17 cellular contexts compared by ENCODE assay signal in the genomic region with DNA sequence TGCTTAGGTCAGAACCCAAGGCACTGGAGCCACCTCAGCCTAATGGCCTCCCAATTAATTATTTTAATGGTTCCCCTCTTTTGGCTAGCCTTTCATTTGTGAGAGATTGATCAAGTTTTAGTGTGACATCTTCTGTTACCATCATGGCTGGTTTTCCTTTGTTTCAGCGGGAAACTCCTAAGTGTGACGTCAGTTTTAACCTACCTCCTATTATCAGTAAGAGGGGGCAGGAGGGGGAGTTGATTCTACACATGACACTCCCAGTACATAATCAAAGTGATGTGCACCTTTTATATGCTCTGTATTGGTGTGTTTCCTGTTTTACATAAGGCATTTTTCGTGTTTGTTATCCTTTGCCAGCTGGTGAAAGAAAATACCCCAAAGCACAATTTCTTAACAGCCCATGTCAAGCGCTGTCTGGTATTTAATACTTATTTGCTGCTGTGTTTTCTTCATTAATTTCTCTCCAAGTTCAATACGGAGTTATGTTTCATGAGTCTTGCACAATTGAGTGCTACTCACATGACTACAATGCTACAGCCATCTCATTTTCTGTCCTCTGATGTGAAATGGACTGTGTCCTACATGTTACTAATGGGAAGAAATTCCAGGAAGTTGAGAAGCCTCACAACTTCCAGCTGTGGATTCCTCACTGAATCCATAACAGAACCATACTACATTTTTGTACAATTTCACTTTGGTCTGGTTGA. TPM values are rescaled to one million over a fixed set of nuclear protein-coding genes. Genes with fewer than 3 reads are reported as not detected.
DNase-seq lines count a peak whose midpoint lies in the region; ATAC-seq and TF ChIP-seq lines count a peak whose summit lies in the region.
"Had no signal": no experiment of that assay in that cellular context is flagged by ENCODE, and none has a peak within 500 bp of the region (broad histone marks: within the 10 kb centered on the region; RNA-seq: fewer than 3 reads in every experiment).

No MANE protein-coding gene starts in this region.

- DNase-seq in heart left ventricle: no peak
- DNase-seq in right cardiac atrium: no peak
- DNase-seq in epithelial cell of esophagus (ENCODE audit: low read depth): peak; percentile 62
- DNase-seq in left lung: no peak
- no peak for DNase-seq in aorta
- no peak for DNase-seq in uterus
- no peak for DNase-seq in NCI-H1105 (lab: John Stamatoyannopoulos, UW)
- DNase-seq: activated CD4-positive, alpha-beta T cell treated with anti-CD3 and anti-CD28 coated beads for 1 hour; activated naive CD8-positive, alpha-beta T cell treated with anti-CD3 and anti-CD28 coated beads, Interleukin-2, amount 50 U/mL, for 24 hours; DMS 273 treated with DMSO at 0.1 percent for 48 hours; MG63; NCI-H2171 treated with DMSO at 0.1 percent for 48 hours; tibial artery had no signal

- WGBS in heart left ventricle, 4 donors: 72 to 77% (median 74%) methylated on average over 5 of the region's 5 CpGs
- 75% methylated on average over 5 of the region's 5 CpGs for WGBS in right cardiac atrium
- WGBS in aorta, 2 donors: 92 to 95% methylated on average over 5 of the region's 5 CpGs

- TF ChIP-seq CTCF in heart left ventricle (IDR thresholded peaks at IDR 0.05) (no peak), epithelial cell of esophagus (IDR thresholded peaks at IDR 0.05; ENCODE audit: insufficient read depth, low read depth, low read length, missing control alignments) (no peak), left lung (IDR thresholded peaks at IDR 0.05) (no peak), uterus (IDR thresholded peaks at IDR 0.05) (no peak)

- intact Hi-C loops in heart left ventricle (cut with DNase I) (loop anchor here in 1 of 10 donors (5.0 kb wide), 1 partner anchor 92 kb away; no protein-coding TSS in a partner anchor), right cardiac atrium (cut with DNase I) (no loop called here), left lung (cut with DNase I) (no loop called here), aorta (cut with DNase I) (no loop called here), uterus (cut with DNase I; ENCODE audit: low total_unique reads) (no loop called here)

- H3K4me1 ChIP-seq in heart left ventricle (peaks cover 0 to 54% (median 19%) of the 10 kb centered on the region in 12 donors), right cardiac atrium (ENCODE audit: control insufficient read depth, insufficient read depth, low read length) (peaks cover 6% of the 10 kb centered on the region), left lung (peaks cover 0 to 3% of the 10 kb centered on the region in 2 donors), aorta (ENCODE audit: control insufficient read depth in 1 of 2, insufficient read depth in 2 of 2, low read length in 2 of 2) (no peaks in the 10 kb centered on the region), uterus (no peaks in the 10 kb centered on the region)
- H3K4me1 ChIP-seq: neural progenitor cell, tibial artery had no signal

- peak overlapping the region in 1 of 12 donors; percentile 6 for H3K4me3 ChIP-seq in heart left ventricle
- no peak overlapping the region for H3K4me3 ChIP-seq in right cardiac atrium (ENCODE audit: low read length)
- no peak overlapping the region for H3K4me3 ChIP-seq in epithelial cell of esophagus (ENCODE audit: low read length)
- H3K4me3 ChIP-seq in left lung: no peak overlapping the region
- H3K4me3 ChIP-seq in aorta (ENCODE audit: low read length in 2 of 2): no peak overlapping the region
- H3K4me3 ChIP-seq in uterus: no peak overlapping the region
- H3K4me3 ChIP-seq: coronary artery, MG63, neural progenitor cell, tibial artery had no signal

- H3K27ac ChIP-seq in heart left ventricle (peak overlapping the region in 7 of 12 donors; percentile 4 to 70 (median 63)), right cardiac atrium (ENCODE audit: low read length) (no peak overlapping the region), left lung (no peak overlapping the region), aorta (ENCODE audit: low read depth in 1 of 2, low read length in 2 of 2) (no peak overlapping the region), uterus (peak overlapping the region in 1 of 2 donors; percentile 41)
- H3K27ac ChIP-seq: coronary artery, neural progenitor cell, tibial artery had no signal

- H3K9me3 ChIP-seq in heart left ventricle (no peaks in the 10 kb centered on the region), right cardiac atrium (ENCODE audit: control insufficient read depth, low read length) (no peaks in the 10 kb centered on the region), left lung (no peaks in the 10 kb centered on the region), aorta (ENCODE audit: control insufficient read depth, low read length) (no peaks in the 10 kb centered on the region), uterus (no peaks in the 10 kb centered on the region)
- H3K9me3 ChIP-seq: MG63, tibial artery had no signal

- peaks cover 0 to 28% (median 3%) of the 10 kb centered on the region in 9 donors for H3K36me3 ChIP-seq in heart left ventricle
- H3K36me3 ChIP-seq in left lung: no peaks in the 10 kb centered on the region
- H3K36me3 ChIP-seq in aorta (ENCODE audit: control insufficient read depth in 1 of 2, insufficient read depth in 2 of 2, low read length in 1 of 2): no peaks in the 10 kb centered on the region
- H3K36me3 ChIP-seq in uterus: no peaks in the 10 kb centered on the region
- H3K36me3 ChIP-seq: MG63, neural progenitor cell, tibial artery had no signal

- ATAC-seq in heart left ventricle (no peak), right cardiac atrium (no peak), left lung (peak; percentile 21), aorta (ENCODE audit: low FRiP score) (peak; percentile 69), HG02970 (IDR thresholded peaks at IDR 0.05; ENCODE audit: low FRiP score, unreplicated experiment) (no peak)
- ATAC-seq: activated naive CD8-positive, alpha-beta T cell treated with anti-CD3 and anti-CD28 coated beads, Interleukin-2, amount 50 U/mL, for 24 hours; left lobe of liver had no signal

- H3K27me3 ChIP-seq in heart left ventricle (no peaks in the 10 kb centered on the region), right cardiac atrium (ENCODE audit: control insufficient read depth, insufficient read depth) (no peaks in the 10 kb centered on the region), left lung (no peaks in the 10 kb centered on the region), aorta (ENCODE audit: control insufficient read depth in 1 of 2, insufficient read depth in 2 of 2, low read length in 1 of 2) (no peaks in the 10 kb centered on the region), uterus (no peaks in the 10 kb centered on the region)
- H3K27me3 ChIP-seq: neural progenitor cell, tibial artery had no signal

- no peak for TF ChIP-seq POLR2A in heart left ventricle (IDR thresholded peaks at IDR 0.05)
- no peak for TF ChIP-seq POLR2A in uterus (IDR thresholded peaks at IDR 0.05)

RNA-seq across cellular contexts. Expression of gene POLR2M, which starts 52.2 kb away (rescaled TPM):
- total RNA-seq in heart left ventricle: 100 to 1,000 TPM in 1 of 9 donors, 10 to 100 TPM in 8; 23.6 to 243 (median 52.8) TPM
- polyA plus RNA-seq in heart left ventricle: 100 to 1,000 TPM in 1 of 2 donors, 10 to 100 TPM in 1; 17.4 to 210 TPM
- total RNA-seq in right cardiac atrium: 10 to 100 TPM; 51.3 to 57.8 (median 56.1) TPM
- polyA plus RNA-seq in right cardiac atrium: 48.2 TPM
- total RNA-seq in left lung: 10 to 100 TPM; 56.2 to 57.3 TPM
- total RNA-seq in aorta: 100 to 1,000 TPM; 102 to 119 TPM
- 100 to 1,000 TPM; 236 to 246 TPM for polyA plus RNA-seq in aorta
- total RNA-seq in uterus: 1,000 to 10,000 TPM in 2 of 4 donors, 100 to 1,000 TPM in 1, 10 to 100 TPM in 1; 95.2 to 1,545 (median 900) TPM

Comparison
In these comparisons a context has a peak if more than half of its experiments do, and no peak if none do; other contexts are left out.
1. H3K27ac ChIP-seq: peak in heart left ventricle (7 of 12); none in right cardiac atrium (single experiment), left lung (0 of 2) and aorta (0 of 2).
2. ATAC-seq: peak in left lung (single experiment) and aorta (single experiment); none in heart left ventricle (0 of 4), right cardiac atrium (0 of 2) and HG02970 (single experiment).